In the genomic region with DNA sequence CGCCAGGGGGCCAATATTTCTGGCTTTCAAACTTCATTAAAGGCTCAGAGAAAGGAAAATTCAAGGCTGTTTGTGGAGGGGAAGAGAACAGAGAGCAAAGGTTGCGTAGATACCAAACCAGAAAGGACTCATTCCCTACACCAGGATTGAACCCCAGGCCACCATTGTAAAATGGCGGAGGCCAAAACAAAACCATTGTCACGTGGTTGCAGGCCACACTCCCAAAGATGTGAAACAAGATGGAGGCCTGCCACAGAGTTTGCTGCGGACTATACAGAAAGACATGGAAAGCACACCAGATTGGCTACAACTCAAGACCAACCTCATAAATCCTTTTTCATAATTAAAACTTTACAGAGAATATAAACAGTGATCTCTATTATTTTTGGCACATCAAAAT, we compare ENCODE assay signal across 27 cellular contexts.
"Had no signal": no experiment of that assay in that cellular context is flagged by ENCODE, and none has a peak within 500 bp of the region (broad histone marks: within the 10 kb centered on the region; RNA-seq: fewer than 3 reads in every experiment).

No MANE protein-coding gene starts in this region.

- FAIRE-seq: endometrium, frontal cortex, kidney, urothelium cell line had no signal

- H3K27ac ChIP-seq: dorsolateral prefrontal cortex, heart left ventricle, left ventricle myocardium inferior, lower lobe of right lung, ovary, sigmoid colon, skin epidermis had no signal

- H3K9me3 Mint-ChIP-seq: nephron progenitor cell; stimulated activated naive B cell treated with anti-CD40 and anti-IgM and Interleukin-4, amounts not matched to agents 10 μg/mL and 1 μg/mL and 100 μg/mL, for 72 hours; stimulated activated naive CD8-positive, alpha-beta T cell treated with anti-CD3 and anti-CD28 coated beads, Interleukin-15, amount 100 ng/mL, for 72 hours; type B pancreatic cell had no signal

- H3K27ac Mint-ChIP-seq: memory B cell; naive B cell; nephron progenitor cell; stimulated activated naive B cell treated with anti-CD40 and anti-IgM and Interleukin-4, amounts not matched to agents 10 μg/mL and 1 μg/mL and 100 μg/mL, for 72 hours; stimulated activated naive CD8-positive, alpha-beta T cell treated with anti-CD3 and anti-CD28 coated beads, Interleukin-15, amount 100 ng/mL, for 72 hours; type B pancreatic cell had no signal

- H3K9me3 ChIP-seq: heart left ventricle, left ventricle myocardium inferior, lower lobe of right lung, ovary, right atrium auricular region, sigmoid colon had no signal

- DNase-seq: cortex of kidney; dorsolateral prefrontal cortex; effector CD8-positive, alpha-beta T cell; hypothalamus; kidney; left cardiac atrium; left ventricle myocardium inferior; lower lobe of right lung; midbrain; naive B cell; nucleus accumbens; ovary; sigmoid colon; stimulated activated CD4-positive, alpha-beta T cell treated with anti-CD3 and anti-CD28 coated beads, Interleukin-2, amount 100 ng/mL, for 24 hours; stimulated activated CD4-positive, alpha-beta T cell treated with anti-CD3 and anti-CD28 coated beads, Interleukin-4, amount 100 ng/mL, for 4 hours; stimulated activated naive B cell treated with anti-CD40 and anti-IgM and Interleukin-4, amounts not matched to agents 10 μg/mL and 1 μg/mL and 100 μg/mL, for 72 hours; stimulated activated naive CD8-positive, alpha-beta T cell treated with anti-CD3 and anti-CD28 coated beads, Interleukin-15, amount 100 ng/mL, for 72 hours; substantia nigra had no signal

- H3K27me3 Mint-ChIP-seq: memory B cell; stimulated activated naive B cell treated with anti-CD40 and anti-IgM and Interleukin-4, amounts not matched to agents 10 μg/mL and 1 μg/mL and 100 μg/mL, for 72 hours; stimulated activated naive CD8-positive, alpha-beta T cell treated with anti-CD3 and anti-CD28 coated beads, Interleukin-15, amount 100 ng/mL, for 72 hours; type B pancreatic cell had no signal

- H3K4me3 ChIP-seq: dorsolateral prefrontal cortex, heart left ventricle, left ventricle myocardium inferior, lower lobe of right lung, ovary, right atrium auricular region, sigmoid colon, skin epidermis had no signal

- H3K36me3 ChIP-seq: heart left ventricle, left ventricle myocardium inferior, lower lobe of right lung, ovary, right atrium auricular region, sigmoid colon had no signal

- H3K4me1 Mint-ChIP-seq: memory B cell; naive B cell; nephron progenitor cell; stimulated activated naive B cell treated with anti-CD40 and anti-IgM and Interleukin-4, amounts not matched to agents 10 μg/mL and 1 μg/mL and 100 μg/mL, for 72 hours; stimulated activated naive CD8-positive, alpha-beta T cell treated with anti-CD3 and anti-CD28 coated beads, Interleukin-15, amount 100 ng/mL, for 72 hours had no signal

- H3K36me3 Mint-ChIP-seq: memory B cell; naive B cell; stimulated activated naive B cell treated with anti-CD40 and anti-IgM and Interleukin-4, amounts not matched to agents 10 μg/mL and 1 μg/mL and 100 μg/mL, for 72 hours; type B pancreatic cell had no signal

- H3K4me1 ChIP-seq: lower lobe of right lung had no signal

- H3K27me3 ChIP-seq: dorsolateral prefrontal cortex, heart left ventricle, ovary, right atrium auricular region, sigmoid colon had no signal

- H3K4me3 Mint-ChIP-seq: memory B cell; naive B cell; nephron progenitor cell; stimulated activated naive B cell treated with anti-CD40 and anti-IgM and Interleukin-4, amounts not matched to agents 10 μg/mL and 1 μg/mL and 100 μg/mL, for 72 hours; stimulated activated naive CD8-positive, alpha-beta T cell treated with anti-CD3 and anti-CD28 coated beads, Interleukin-15, amount 100 ng/mL, for 72 hours; type B pancreatic cell had no signal
